In genomic region chr12:10717410-10717809, GRCh38 we compare ENCODE assay signal across 10 cellular contexts. TPM values are rescaled to one million over a fixed set of nuclear protein-coding genes. Genes with fewer than 3 reads are reported as not detected.
DNase-seq lines count a peak whose midpoint lies in the region; ATAC-seq and TF ChIP-seq lines count a peak whose summit lies in the region.
"Had no signal": no experiment of that assay in that cellular context is flagged by ENCODE, and none has a peak within 500 bp of the region (broad histone marks: within the 10 kb centered on the region; RNA-seq: fewer than 3 reads in every experiment).

No MANE protein-coding gene starts in this region.

- in situ Hi-C loops in Panc1 (cut with HindIII; ENCODE audit: low pct_unique_long_range_greater_than_20kb, low sequenced_read_pairs), result no loop called here

- H3K79me2 ChIP-seq in fibroblast of lung (ENCODE audit: control insufficient read depth, insufficient read depth, low read length), result peaks cover 60% of the 10 kb centered on the region

- H3K4me2 ChIP-seq in BLaER1 (0 out of 2 replicates have a peak overlapping the region, but pooled peaks have one; percentile 1), fibroblast of lung (ENCODE audit: extremely low read depth, insufficient read depth, low read length) (peak overlapping the region; percentile 77)

- ATAC-seq in Panc1 (no peak), HG03565 (IDR thresholded peaks at IDR 0.05; ENCODE audit: unreplicated experiment) (no peak), HG02642 (IDR thresholded peaks at IDR 0.05; ENCODE audit: poor library complexity, unreplicated experiment) (no peak), GM19455 (IDR thresholded peaks at IDR 0.05; ENCODE audit: unreplicated experiment) (no peak)
- ATAC-seq: effector memory CD8-positive, alpha-beta T cell had no signal

- H3K4me3 ChIP-seq in BLaER1 (no peak overlapping the region), Panc1 (ENCODE audit: low read depth in 2 of 2, low read length in 2 of 2) (no peak overlapping the region), fibroblast of lung (replicated peaks in 1 of 4; ENCODE audit: control extremely low read depth in 1 of 4, insufficient read depth in 1 of 4, low read depth in 3 of 4, low read length in 4 of 4) (peak overlapping the region in 3 of 4 experiments; percentile 2 to 99 (median 96))

- no peak overlapping the region for H3K27ac ChIP-seq in BLaER1
- peak overlapping the region; percentile 66 for H3K27ac ChIP-seq in Panc1 (ENCODE audit: low read length)
- H3K27ac ChIP-seq in fibroblast of lung (ENCODE audit: insufficient read depth, low read length), result peak overlapping the region; percentile 77

- peaks cover 25% of the 10 kb centered on the region for H3K36me3 Mint-ChIP-seq in progenitor cell of endocrine pancreas (ENCODE audit: insufficient read depth)

- no TSS peak for BruUV-seq in Panc1 (replicated peaks; lab: Mats Ljungman, UMichigan)

- H3K27ac Mint-ChIP-seq in progenitor cell of endocrine pancreas, result peak overlapping the region; percentile 45

- POLR2A ChIA-PET in Panc1 (lab: Charles Lee), result no interaction called here

- H3K36me3 ChIP-seq in BLaER1 (peaks cover 50% of the 10 kb centered on the region), Panc1 (ENCODE audit: control insufficient read depth, insufficient read depth, low read length) (peaks cover 22% of the 10 kb centered on the region), fibroblast of lung (ENCODE audit: control insufficient read depth, insufficient read depth, low read length) (peaks cover 12% of the 10 kb centered on the region)

- H3K27me3 Mint-ChIP-seq in progenitor cell of endocrine pancreas, result no peaks in the 10 kb centered on the region

- no peak overlapping the region for H3K4me3 Mint-ChIP-seq in progenitor cell of endocrine pancreas (ENCODE audit: low read depth)
- H3K4me3 Mint-ChIP-seq: effector memory CD8-positive, alpha-beta T cell had no signal

- H3K9ac ChIP-seq in BLaER1 (no peak overlapping the region), fibroblast of lung (ENCODE audit: insufficient read depth, low read length) (no peak overlapping the region)

- peaks cover 74% of the 10 kb centered on the region for H4K20me1 ChIP-seq in BLaER1
- peaks cover 2% of the 10 kb centered on the region for H4K20me1 ChIP-seq in fibroblast of lung (ENCODE audit: control insufficient read depth, extremely low read depth, insufficient read depth, low read length)

- H2AFZ ChIP-seq in fibroblast of lung (ENCODE audit: low read length), result no peak overlapping the region

- no peaks in the 10 kb centered on the region for H3K27me3 ChIP-seq in BLaER1
- no peaks in the 10 kb centered on the region for H3K27me3 ChIP-seq in Panc1 (ENCODE audit: control insufficient read depth, insufficient read depth, low read length)
- no peaks in the 10 kb centered on the region for H3K27me3 ChIP-seq in fibroblast of lung (ENCODE audit: control insufficient read depth, insufficient read depth, low read length)

- TF ChIP-seq CTCF in Panc1 (IDR thresholded peaks at IDR 0.05), result no peak
- TF ChIP-seq CTCF in fibroblast of lung (conservative IDR thresholded peaks at IDR 0.05 in 1 of 2, IDR thresholded peaks at IDR 0.05 in 1 of 2; ENCODE audit: low read depth in 1 of 2, low read length in 2 of 2), result no peak
- no peak for TF ChIP-seq CTCF in progenitor cell of endocrine pancreas (IDR thresholded peaks at IDR 0.05; ENCODE audit: unreplicated experiment)

- no peak for DNase-seq in Panc1 (ENCODE audit: low read depth, low spot score)
- DNase-seq in fibroblast of lung (ENCODE audit: low read depth in 2 of 2), result peak in 1 of 2 donors; percentile 51
- no peak for DNase-seq in progenitor cell of endocrine pancreas (ENCODE audit: low spot score, unreplicated experiment)
- DNase-seq in foreskin melanocyte, result no peak
- DNase-seq: effector memory CD8-positive, alpha-beta T cell; NCI-H1436 had no signal

- no peaks in the 10 kb centered on the region for H3K9me3 Mint-ChIP-seq in progenitor cell of endocrine pancreas (ENCODE audit: low read depth)
- H3K9me3 Mint-ChIP-seq: effector memory CD8-positive, alpha-beta T cell had no signal

- CTCF ChIA-PET in Panc1 (lab: Charles Lee), result interaction anchor here (0.6 kb wide), 1 partner anchor 1830 kb away, joined by 6 read pairs; no protein-coding TSS in a partner anchor

- peaks cover 29% of the 10 kb centered on the region for H3K4me1 Mint-ChIP-seq in progenitor cell of endocrine pancreas (ENCODE audit: low read depth)

- H3K4me1 ChIP-seq in BLaER1, result peaks cover 48% of the 10 kb centered on the region
- H3K4me1 ChIP-seq in Panc1 (ENCODE audit: control insufficient read depth, insufficient read depth, low read length), result peaks cover 51% of the 10 kb centered on the region
- H3K4me1 ChIP-seq in fibroblast of lung (ENCODE audit: control insufficient read depth, extremely low read depth, insufficient read depth, low read length), result peaks cover 7% of the 10 kb centered on the region

- no peaks in the 10 kb centered on the region for H3K9me3 ChIP-seq in BLaER1
- no peaks in the 10 kb centered on the region for H3K9me3 ChIP-seq in Panc1 (ENCODE audit: control insufficient read depth, insufficient read depth, low read depth, low read length)
- H3K9me3 ChIP-seq in fibroblast of lung (ENCODE audit: control insufficient read depth, insufficient read depth, low read depth, low read length), result no peaks in the 10 kb centered on the region

- intact Hi-C loops in Panc1 (cut with micrococcal nuclease; ENCODE audit: unreplicated experiment), result no loop called here

RNA-seq across cellular contexts. Expression of gene YBX3, which starts 5.7 kb away (rescaled TPM):
- total RNA-seq in Panc1 (2021; ENCODE audit: unreplicated experiment) (155 TPM), fibroblast of lung (97.8 and 109 TPM in 2 replicates), progenitor cell of endocrine pancreas (200 and 215 TPM in 2 replicates)
- 120 TPM for polyA plus RNA-seq in Panc1 (2012; ENCODE audit: insufficient read length)
- polyA plus RNA-seq in fibroblast of lung, result 150 and 172 TPM in 2 replicates
- 165 and 199 TPM in 2 replicates for polyA plus RNA-seq in fibroblast of lung (2012)
- polyA minus RNA-seq in fibroblast of lung (ENCODE audit: low replicate concordance), result 168 and 251 TPM in 2 replicates

RNA-seq across cellular contexts. Expression of gene STYK1, which starts 43.6 kb away (rescaled TPM):
- total RNA-seq in Panc1 (2021; ENCODE audit: unreplicated experiment), result 0.85 TPM
- polyA plus RNA-seq in Panc1 (2012; ENCODE audit: insufficient read length), result 0.58 TPM
- under 0.01 TPM in 1 of 2 replicates, not detected in the other for total RNA-seq in fibroblast of lung
- polyA plus RNA-seq in fibroblast of lung, result 0.41 TPM in 1 of 2 replicates, not detected in the other
- polyA plus RNA-seq in fibroblast of lung (2012), result 0.41 TPM in 1 of 2 replicates, not detected in the other
- not detected in 2 replicates for polyA minus RNA-seq in fibroblast of lung (ENCODE audit: low replicate concordance)
- total RNA-seq in progenitor cell of endocrine pancreas, result 0.79 and 0.95 TPM in 2 replicates

Comparison
In these comparisons a context has a peak if more than half of its experiments do, and no peak if none do; other contexts are left out.
1. H3K4me3 ChIP-seq: peak in fibroblast of lung (3 of 4); none in BLaER1 (single experiment) and Panc1 (0 of 2).